In the genomic region with DNA sequence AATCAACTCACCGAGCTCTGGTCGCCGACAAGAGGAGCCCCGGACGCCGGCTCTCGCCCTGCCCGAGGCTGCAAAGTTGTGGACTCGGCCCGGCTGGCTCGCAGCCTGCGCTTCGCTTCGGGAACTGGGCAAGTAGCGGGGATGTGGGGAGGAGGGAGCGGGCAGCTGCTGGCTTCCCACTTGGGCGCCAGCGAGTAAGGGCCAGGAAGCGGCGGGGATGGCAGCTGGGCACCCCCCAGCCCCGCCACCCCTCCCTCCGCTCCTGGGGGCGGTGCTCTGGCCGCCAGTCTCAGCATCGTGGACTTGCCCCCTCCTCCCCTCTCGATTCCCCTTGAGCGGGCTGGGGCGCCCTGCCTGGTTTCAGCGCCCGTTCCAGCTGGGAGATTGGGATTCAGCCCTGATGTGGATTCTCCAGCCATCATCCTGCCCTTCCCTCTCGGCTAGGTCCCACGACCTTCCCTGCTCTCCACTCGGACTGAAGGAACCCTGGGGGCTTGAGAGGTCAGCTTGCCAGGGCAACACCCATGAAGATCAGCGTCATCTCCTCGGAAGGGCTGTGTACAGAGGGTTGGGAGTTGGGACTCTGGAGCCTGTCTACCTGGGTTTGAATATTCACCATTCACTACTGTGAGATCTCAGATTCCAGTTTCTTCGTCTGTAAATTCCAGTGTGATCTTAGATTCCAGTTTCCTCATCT, we compare ENCODE assay signal across 10 cellular contexts. TPM values are rescaled to one million over a fixed set of nuclear protein-coding genes. Genes with fewer than 3 reads are reported as not detected.
DNase-seq lines count a peak whose midpoint lies in the region; ATAC-seq, FAIRE-seq and TF ChIP-seq lines count a peak whose summit lies in the region.
"Had no signal": no experiment of that assay in that cellular context is flagged by ENCODE, and none has a peak within 500 bp of the region (broad histone marks: within the 10 kb centered on the region; RNA-seq: fewer than 3 reads in every experiment).

A gene with protein sequence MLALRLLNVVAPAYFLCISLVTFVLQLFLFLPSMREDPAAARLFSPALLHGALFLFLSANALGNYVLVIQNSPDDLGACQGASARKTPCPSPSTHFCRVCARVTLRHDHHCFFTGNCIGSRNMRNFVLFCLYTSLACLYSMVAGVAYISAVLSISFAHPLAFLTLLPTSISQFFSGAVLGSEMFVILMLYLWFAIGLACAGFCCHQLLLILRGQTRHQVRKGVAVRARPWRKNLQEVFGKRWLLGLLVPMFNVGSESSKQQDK (minus strand): TSS at position 200 of the 697 bp plus-strand sequence. CDS start 2,053 bp downstream, outside the sequence.

- no TSS peak for BruUV-seq in HepG2 (replicated peaks; lab: Mats Ljungman, UMichigan)

- 2% methylated on average over 8 of the region's 36 CpGs for WGBS in HepG2 (ENCODE audit: low lambda C conversion rate)

- ATAC-seq in HepG2 (peak; percentile 30), HG03521 (IDR thresholded peaks at IDR 0.05; ENCODE audit: unreplicated experiment) (no peak)
- no peak for ATAC-seq in activated CD4-positive, CD25-positive, alpha-beta regulatory T cell treated with anti-CD3 and anti-CD28 coated beads, Interleukin-2, amount 50 U/mL, for 24 hours

- peaks cover 5 to 50% of the 10 kb centered on the region in 2 experiments; a peak in 4 of 5 replicates for H3K27me3 ChIP-seq in HepG2 (ENCODE audit: control insufficient read depth in 1 of 2, insufficient read depth in 2 of 2, low read length in 2 of 2)

- H3K4me2 ChIP-seq in HepG2 (ENCODE audit: low read depth, low read length) = peak within 1 kb of the TSS; percentile 74

- H3K9me3 Mint-ChIP-seq in activated naive CD4-positive, alpha-beta T cell treated with anti-CD3 and anti-CD28 coated beads, Interleukin-2, amount 50 U/mL, for 24 hours = no peaks in the 10 kb centered on the region
- no peaks in the 10 kb centered on the region for H3K9me3 Mint-ChIP-seq in activated naive CD4-positive, alpha-beta T cell treated with anti-CD3 and anti-CD28 coated beads for 36 hours

- FAIRE-seq in HepG2 (lab: Jason Lieb, UNC) (no peak), urothelium cell line (lab: Jason Lieb, UNC) (peak; percentile 62)
- FAIRE-seq: G401.6, TTC549 had no signal

- no peak within 1 kb of the TSS for H2AFZ ChIP-seq in HepG2 (ENCODE audit: low read length)

- no peak within 1 kb of the TSS for H3K9ac ChIP-seq in HepG2 (ENCODE audit: insufficient read depth, low read depth, low read length)

- no peaks in the 10 kb centered on the region for H3K79me2 ChIP-seq in HepG2 (ENCODE audit: insufficient read depth, low read length)

- no peak for DNase-seq in activated naive CD4-positive, alpha-beta T cell treated with anti-CD3 and anti-CD28 coated beads for 36 hours
- DNase-seq in amygdala (lab: John Stamatoyannopoulos, UW) (peak in 41 of 56 donors; percentile 15 to 76 (median 49)), HepG2 (ENCODE audit: low spot score) (no peak), urothelium cell line (ENCODE audit: low spot score) (peak; percentile 67), T1000 (lab: John Stamatoyannopoulos, UW) (no peak)

- no peak for TF ChIP-seq CTCF in HepG2 (CRISPR knock-in tag; IDR thresholded peaks at IDR 0.05)

- peak within 1 kb of the TSS; percentile 28 for H3K4me3 Mint-ChIP-seq in activated naive CD4-positive, alpha-beta T cell treated with anti-CD3 and anti-CD28 coated beads, Interleukin-2, amount 50 U/mL, for 24 hours
- H3K4me3 Mint-ChIP-seq in activated naive CD4-positive, alpha-beta T cell treated with anti-CD3 and anti-CD28 coated beads for 36 hours = no peak within 1 kb of the TSS

- peaks cover 49% of the 10 kb centered on the region for H3K27me3 Mint-ChIP-seq in activated naive CD4-positive, alpha-beta T cell treated with anti-CD3 and anti-CD28 coated beads, Interleukin-2, amount 50 U/mL, for 24 hours
- H3K27me3 Mint-ChIP-seq in activated naive CD4-positive, alpha-beta T cell treated with anti-CD3 and anti-CD28 coated beads for 36 hours (ENCODE audit: low read depth) = peaks cover 75% of the 10 kb centered on the region

- peak within 1 kb of the TSS; percentile 51 for H3K27ac Mint-ChIP-seq in activated naive CD4-positive, alpha-beta T cell treated with anti-CD3 and anti-CD28 coated beads, Interleukin-2, amount 50 U/mL, for 24 hours
- H3K27ac Mint-ChIP-seq in activated naive CD4-positive, alpha-beta T cell treated with anti-CD3 and anti-CD28 coated beads for 36 hours = no peak within 1 kb of the TSS

- H3K36me3 ChIP-seq in HepG2 (replicated peaks in 1 of 2; ENCODE audit: control insufficient read depth in 1 of 2, insufficient read depth in 2 of 2, low read length in 2 of 2) = no peaks in the 10 kb centered on the region

- intact Hi-C loops in activated naive CD4-positive, alpha-beta T cell treated with anti-CD3 and anti-CD28 coated beads for 36 hours (cut with micrococcal nuclease) = no loop called here
- intact Hi-C loops in HepG2 (cut with micrococcal nuclease; ENCODE audit: unreplicated experiment) = no loop called here

- H3K4me3 ChIP-seq in HepG2 (replicated peaks in 1 of 3; ENCODE audit: insufficient read depth in 1 of 3, low read depth in 2 of 3, low read length in 3 of 3) = peak within 1 kb of the TSS; percentile 34 to 67 (median 47); a peak in 5 of 6 replicates

- in situ Hi-C loops in HepG2 (cut with HindIII; ENCODE audit: extremely low pct_ligation_motif_present, low pct_unique_long_range_greater_than_20kb) = loop anchor here (5.0 kb wide), 1 partner anchor 66 kb away; no protein-coding TSS in a partner anchor

- CTCF ChIA-PET in activated naive CD4-positive, alpha-beta T cell treated with anti-CD3 and anti-CD28 coated beads for 36 hours (lab: Charles Lee) = interaction anchor here (0.6 to 2.9 kb wide), 5 partner anchors 10 to 174 kb away, joined by 3 to 17 read pairs (median 4); no protein-coding TSS in a partner anchor
- CTCF ChIA-PET in HepG2 (lab: Yijun Ruan, JAX; ENCODE audit: low intra/inter-chr PET ratio, low total read pairs) = no interaction called here

- peaks cover 19% of the 10 kb centered on the region for H3K4me1 ChIP-seq in HepG2 (ENCODE audit: insufficient read depth, low read length)

- no peaks in the 10 kb centered on the region for H3K36me3 Mint-ChIP-seq in activated naive CD4-positive, alpha-beta T cell treated with anti-CD3 and anti-CD28 coated beads, Interleukin-2, amount 50 U/mL, for 24 hours
- H3K36me3 Mint-ChIP-seq in activated naive CD4-positive, alpha-beta T cell treated with anti-CD3 and anti-CD28 coated beads for 36 hours (ENCODE audit: low read depth) = no peaks in the 10 kb centered on the region

- no peak for TF ChIP-seq RAD21 in HepG2 (CRISPR knock-in tag; IDR thresholded peaks at IDR 0.05)

- TF ChIP-seq POLR2A in HepG2 (IDR thresholded peaks at IDR 0.05; ENCODE audit: insufficient read depth in 1 of 2, low read depth in 2 of 2, low read length in 2 of 2) = no peak

- H3K27ac ChIP-seq in HepG2 (ENCODE audit: extremely low read length, insufficient read depth, low read length) = no peak within 1 kb of the TSS

- peaks cover 11% of the 10 kb centered on the region for H3K4me1 Mint-ChIP-seq in activated naive CD4-positive, alpha-beta T cell treated with anti-CD3 and anti-CD28 coated beads, Interleukin-2, amount 50 U/mL, for 24 hours
- peaks cover 20% of the 10 kb centered on the region for H3K4me1 Mint-ChIP-seq in activated naive CD4-positive, alpha-beta T cell treated with anti-CD3 and anti-CD28 coated beads for 36 hours (ENCODE audit: low read depth)

- TF ChIP-seq EP300 in HepG2 (IDR thresholded peaks at IDR 0.05; ENCODE audit: low read depth in 2 of 2, low read length in 2 of 2) (no peak), HepG2 (CRISPR knock-in tag; IDR thresholded peaks at IDR 0.05; ENCODE audit: borderline replicate concordance) (no peak)

- peaks cover 9% of the 10 kb centered on the region; the same call in 1 of the 2 replicates for H4K20me1 ChIP-seq in HepG2 (ENCODE audit: insufficient read depth, low read length)

- no peaks in the 10 kb centered on the region for H3K9me3 ChIP-seq in HepG2 (ENCODE audit: low read length)

- POLR2A ChIA-PET in HepG2 (lab: Yijun Ruan, JAX) = no interaction called here

TF ChIP-seq in HepG2, 621 proteins besides CTCF, POLR2A, EP300 and RAD21 (continues in another document):
- TF ChIP-seq, protein P1, sequence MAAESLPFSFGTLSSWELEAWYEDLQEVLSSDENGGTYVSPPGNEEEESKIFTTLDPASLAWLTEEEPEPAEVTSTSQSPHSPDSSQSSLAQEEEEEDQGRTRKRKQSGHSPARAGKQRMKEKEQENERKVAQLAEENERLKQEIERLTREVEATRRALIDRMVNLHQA (CRISPR knock-in tag; IDR thresholded peaks at IDR 0.05) = no peak

RNA-seq across cellular contexts. Expression of the gene that starts here (rescaled TPM):
- not detected for total RNA-seq in activated naive CD4-positive, alpha-beta T cell treated with anti-CD3 and anti-CD28 coated beads for 36 hours
- total RNA-seq in HepG2 (2016; rRNA removed; fragmentation: Illumina TruSeq; extraction: Trizol) = not detected in 2 replicates
- total RNA-seq in HepG2 (2016; cell fraction: cytosol; rRNA removed; fragmentation: Illumina TruSeq; extraction: Trizol; ENCODE audit: low read depth) = not detected in 2 replicates
- total RNA-seq in HepG2 (2016; cell fraction: insoluble cytoplasmic fraction; rRNA removed; fragmentation: Illumina TruSeq; extraction: Trizol) = not detected in 2 replicates
- not detected in 2 replicates for total RNA-seq in HepG2 (2016; cell fraction: membrane; rRNA removed; fragmentation: Illumina TruSeq; extraction: Trizol)
- not detected in 2 replicates for total RNA-seq in HepG2 (2016; cell fraction: nucleus; rRNA removed; fragmentation: Illumina TruSeq; extraction: Trizol)
- polyA plus RNA-seq in HepG2 (2011; rRNA removed) = not detected in 2 replicates
- polyA plus RNA-seq in HepG2 (2011; cell fraction: cytosol; rRNA removed) = not detected in 2 replicates
- polyA plus RNA-seq in HepG2 (2011; cell fraction: nucleus; rRNA removed) = not detected in 2 replicates
- polyA plus RNA-seq in HepG2 (2012) = 0.04 TPM in 1 of 2 replicates, not detected in the other
- not detected in 2 replicates for polyA plus RNA-seq in HepG2 (2016; cell fraction: cytosol; fragmentation: Illumina TruSeq; extraction: Trizol; ENCODE audit: low read depth)
- not detected in 2 replicates for polyA plus RNA-seq in HepG2 (2016; cell fraction: insoluble cytoplasmic fraction; fragmentation: Illumina TruSeq; extraction: Trizol; ENCODE audit: low read depth)
- polyA plus RNA-seq in HepG2 (2016; cell fraction: membrane; fragmentation: Illumina TruSeq; extraction: Trizol; ENCODE audit: low read depth) = not detected in 2 replicates
- polyA plus RNA-seq in HepG2 (2016; cell fraction: nucleus; fragmentation: Illumina TruSeq; extraction: Trizol; ENCODE audit: insufficient read depth, low read depth) = not detected in 2 replicates
- polyA minus RNA-seq in HepG2 (2011; rRNA and poly(A)+ RNA removed; ENCODE audit: low replicate concordance) = not detected in 2 replicates
- polyA minus RNA-seq in HepG2 (2011; cell fraction: cytosol; rRNA and poly(A)+ RNA removed) = not detected in 2 replicates
- polyA minus RNA-seq in HepG2 (2011; cell fraction: nucleus; rRNA and poly(A)+ RNA removed) = not detected in 2 replicates

Comparison
In these comparisons a context has a peak if more than half of its experiments do, and no peak if none do; other contexts are left out.
1. Peak in ATAC-seq, H3K4me3 ChIP-seq and H3K4me2 ChIP-seq in HepG2; RNA of the gene not detected or under 1 TPM.
2. DNase-seq: peak in amygdala (41 of 56) and urothelium cell line (single experiment); none in activated naive CD4-positive, alpha-beta T cell treated with anti-CD3 and anti-CD28 coated beads for 36 hours (single experiment), HepG2 (single experiment) and T1000 (single experiment).